ENCODE assay signal across 8 cellular contexts in genomic region chr19:6481541-6482342, GRCh38.
A peak's percentile ranks its signal among the peaks of the same experiment; 100 is the strongest.
DNase-seq lines count a peak whose midpoint lies in the region; ATAC-seq and TF ChIP-seq lines count a peak whose summit lies in the region.

Gene DENND1C, minus strand, starts transcription at chr19:6481787. Its CDS starts 92 bp downstream, at chr19:6481695.

- H3K4me1 ChIP-seq in rectal smooth muscle tissue (ENCODE audit: control insufficient read depth, insufficient read depth, low read length): no peaks in the 10 kb centered on the region

- H3K9ac ChIP-seq in rectal smooth muscle tissue (ENCODE audit: low read length): peak within 1 kb of the TSS; percentile 38

- no peak within 1 kb of the TSS for H3K27ac ChIP-seq in rectal smooth muscle tissue (ENCODE audit: low read depth, low read length)

- peaks cover 7% of the 10 kb centered on the region for H3K27me3 ChIP-seq in rectal smooth muscle tissue (ENCODE audit: control insufficient read depth, insufficient read depth, low read length)

- DNase-seq in AG10803 (ENCODE audit: low read depth) (no peak), NB4 (ENCODE audit: low read depth) (peak; percentile 88), activated T-cell treated with anti-CD3 and anti-CD28 coated beads for 1 hour (ENCODE audit: low read depth) (peak; percentile 63), fibroblast of mammary gland (ENCODE audit: low read depth) (no peak), NCI-H1694 (lab: John Stamatoyannopoulos, UW) (no peak)

- no peaks in the 10 kb centered on the region for H3K36me3 ChIP-seq in rectal smooth muscle tissue (ENCODE audit: control insufficient read depth, insufficient read depth, low read length)

- TF ChIP-seq CTCF in AG10803 (conservative IDR thresholded peaks at IDR 0.05; ENCODE audit: low read length) (peak; percentile 46), NB4 (IDR thresholded peaks at IDR 0.05; ENCODE audit: low read depth, low read length) (peak; percentile 52), fibroblast of mammary gland (conservative IDR thresholded peaks at IDR 0.05; ENCODE audit: control insufficient read depth, insufficient read depth, low read depth, low read length) (peak; percentile 49)

- TF ChIP-seq POLR2A in NB4 (IDR thresholded peaks at IDR 0.05; ENCODE audit: extremely low read depth, insufficient read length): peak; percentile 28

- ATAC-seq in GM19468 (IDR thresholded peaks at IDR 0.05; ENCODE audit: extremely low read depth, unreplicated experiment): peak; percentile 32
- ATAC-seq in GM21360 (IDR thresholded peaks at IDR 0.05; ENCODE audit: unreplicated experiment): no peak

- no peak within 1 kb of the TSS for H3K4me3 ChIP-seq in AG10803 (ENCODE audit: low read length)
- H3K4me3 ChIP-seq in NB4 (ENCODE audit: low read depth, low read length): peak within 1 kb of the TSS; percentile 66
- no peak within 1 kb of the TSS for H3K4me3 ChIP-seq in fibroblast of mammary gland (ENCODE audit: control insufficient read depth, low read depth, low read length)
- peak within 1 kb of the TSS; percentile 52 for H3K4me3 ChIP-seq in rectal smooth muscle tissue (ENCODE audit: low read length)

Comparison
In these comparisons a context has a peak if more than half of its experiments do, and no peak if none do; other contexts are left out.
1. DNase-seq: peak in NB4 (single experiment) and activated T-cell treated with anti-CD3 and anti-CD28 coated beads for 1 hour (single experiment); none in AG10803 (single experiment), fibroblast of mammary gland (single experiment) and NCI-H1694 (single experiment).
2. H3K4me3 ChIP-seq: peak in NB4 (single experiment) and rectal smooth muscle tissue (single experiment); none in AG10803 (single experiment) and fibroblast of mammary gland (single experiment).
3. Peak in every context shown above with its lines, with median percentiles within 50 percentile points of each other: CTCF ChIP-seq.